ENCODE assay signal across 10 cellular contexts in the genomic region with DNA sequence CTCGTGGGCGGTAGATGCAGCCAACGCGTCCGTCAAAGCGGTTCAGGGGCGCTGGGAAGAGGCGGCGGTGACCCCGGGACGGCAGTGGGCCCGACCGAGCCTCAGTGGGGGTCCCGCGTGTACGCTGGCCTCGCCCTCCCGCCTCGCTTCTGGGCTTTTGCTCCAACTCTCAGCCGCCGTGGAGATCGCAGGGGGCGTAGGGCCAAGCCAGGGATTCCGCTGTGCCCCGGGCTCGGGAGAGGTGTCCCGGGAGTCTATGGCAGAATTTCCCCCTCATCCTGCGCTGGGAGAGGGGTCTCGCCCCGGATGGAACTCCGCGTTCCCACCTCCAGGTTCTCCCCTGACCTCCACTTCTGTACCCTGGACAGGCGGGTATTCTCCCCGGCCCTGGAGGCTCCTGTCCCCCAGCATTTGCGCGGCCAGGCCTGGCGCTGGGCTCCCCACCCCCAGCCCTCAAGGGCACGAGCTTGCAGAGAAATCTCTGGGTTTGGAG.
DNase-seq lines count a peak whose midpoint lies in the region; TF ChIP-seq lines count a peak whose summit lies in the region.
"Had no signal": no experiment of that assay in that cellular context is flagged by ENCODE, and none has a peak within 500 bp of the region (broad histone marks: within the 10 kb centered on the region; RNA-seq: fewer than 3 reads in every experiment).

No MANE protein-coding gene starts in this region.

- no peaks in the 10 kb centered on the region for H3K36me3 ChIP-seq in Peyer's patch
- H3K36me3 ChIP-seq in iPS-15b (ENCODE audit: control insufficient read depth, insufficient read depth, low read length): no peaks in the 10 kb centered on the region
- H3K36me3 ChIP-seq in OCI-LY7 (ENCODE audit: insufficient read depth, low read length): no peaks in the 10 kb centered on the region

- H2AFZ ChIP-seq in OCI-LY7 (ENCODE audit: low read length): no peak overlapping the region
- H2AFZ ChIP-seq: GM23248 had no signal

- H3K79me2 ChIP-seq in OCI-LY7 (ENCODE audit: insufficient read depth, low read depth, low read length): no peaks in the 10 kb centered on the region

- peaks cover 0 to 12% of the 10 kb centered on the region in 2 donors for H3K27me3 ChIP-seq in Peyer's patch
- peaks cover 38% of the 10 kb centered on the region for H3K27me3 ChIP-seq in iPS-15b (ENCODE audit: control insufficient read depth, insufficient read depth, low read length)

- POLR2A ChIA-PET in OCI-LY7 (lab: Charles Lee): no interaction called here

- peaks cover 0 to 8% (median 0%) of the 10 kb centered on the region in 4 donors for H3K4me1 ChIP-seq in Peyer's patch
- peaks cover 2% of the 10 kb centered on the region for H3K4me1 ChIP-seq in iPS-15b (ENCODE audit: control insufficient read depth, insufficient read depth, low read length)
- no peaks in the 10 kb centered on the region for H3K4me1 ChIP-seq in OCI-LY7 (ENCODE audit: insufficient read depth, low read length, poor library complexity, severe bottlenecking)

- no peaks in the 10 kb centered on the region for H3K9me2 ChIP-seq in OCI-LY7 (ENCODE audit: insufficient read depth, low read length)

- no peak for TF ChIP-seq POLR2A in Peyer's patch (IDR thresholded peaks at IDR 0.05)

- DNase-seq in DMS53 (lab: John Stamatoyannopoulos, UW) (peak; percentile 59), DMS53 treated with DMSO at 0.1 percent for 48 hours (lab: John Stamatoyannopoulos, UW; ENCODE audit: unreplicated experiment) (no peak), Peyer's patch (peak in 2 of 3 donors; percentile 4 to 33), retina (peak; percentile 59), OCI-LY7 (ENCODE audit: low spot score) (no peak), COLO829 (ENCODE audit: low spot score) (no peak), SIG-M5 (lab: John Stamatoyannopoulos, UW) (no peak)
- DNase-seq: T1000 had no signal

- H3K9me3 ChIP-seq in Peyer's patch: no peaks in the 10 kb centered on the region
- no peaks in the 10 kb centered on the region for H3K9me3 ChIP-seq in iPS-15b (ENCODE audit: control insufficient read depth, insufficient read depth, low read length)
- H3K9me3 ChIP-seq in OCI-LY7 (ENCODE audit: low read length): no peaks in the 10 kb centered on the region

- no peak overlapping the region for H3K9ac ChIP-seq in iPS-15b (ENCODE audit: low read depth, low read length)
- H3K9ac ChIP-seq: GM23248 had no signal

- H3K4me3 ChIP-seq in Peyer's patch (peak overlapping the region in 3 of 4 donors; percentile 12 to 39 (median 21)), iPS-15b (ENCODE audit: low read depth, low read length) (peak overlapping the region; percentile 48), OCI-LY7 (ENCODE audit: low read depth, low read length, poor library complexity, severe bottlenecking) (no peak overlapping the region)
- H3K4me3 ChIP-seq: GM23248 had no signal

- H3K27ac ChIP-seq in Peyer's patch (no peak overlapping the region), OCI-LY7 (ENCODE audit: low read depth, low read length, poor library complexity, severe bottlenecking) (no peak overlapping the region)
- H3K27ac ChIP-seq: GM23248 had no signal

- CTCF ChIA-PET in OCI-LY7 (lab: Charles Lee; ENCODE audit: unreplicated experiment): no interaction called here

- intact Hi-C loops in OCI-LY7 (cut with micrococcal nuclease; ENCODE audit: unreplicated experiment): no loop called here

- TF ChIP-seq CTCF in Peyer's patch (IDR thresholded peaks at IDR 0.05) (no peak), OCI-LY7 (conservative IDR thresholded peaks at IDR 0.05; ENCODE audit: low read length) (no peak)

- H3K4me2 ChIP-seq in OCI-LY7 (ENCODE audit: low read length): no peak overlapping the region

- no peaks in the 10 kb centered on the region for H4K20me1 ChIP-seq in OCI-LY7 (ENCODE audit: insufficient read depth, low read length)

- no TSS peak for BruUV-seq in OCI-LY7 (replicated peaks; lab: Mats Ljungman, UMichigan)

Comparison
In these comparisons a context has a peak if more than half of its experiments do, and no peak if none do; other contexts are left out.
1. DNase-seq: peak in DMS53 (single experiment), Peyer's patch (2 of 3) and retina (single experiment); none in DMS53 treated with DMSO at 0.1 percent for 48 hours (single experiment), OCI-LY7 (single experiment), COLO829 (single experiment) and SIG-M5 (single experiment).